In genomic region chr14:96166475-96167223, GRCh38 we compare ENCODE assay signal across 16 cellular contexts. TPM values are rescaled to one million over a fixed set of nuclear protein-coding genes. Genes with fewer than 3 reads are reported as not detected.
A peak's percentile ranks its signal among the peaks of the same experiment; 100 is the strongest.
DNase-seq lines count a peak whose midpoint lies in the region; ATAC-seq lines count a peak whose summit lies in the region.
"Had no signal": no experiment of that assay in that cellular context is flagged by ENCODE, and none has a peak within 500 bp of the region (broad histone marks: within the 10 kb centered on the region; RNA-seq: fewer than 3 reads in every experiment).

No MANE protein-coding gene starts in this region.

- peaks cover 6% of the 10 kb centered on the region for H3K27me3 Mint-ChIP-seq in activated naive CD8-positive, alpha-beta T cell treated with anti-CD3 and anti-CD28 coated beads, Interleukin-2, amount 50 U/mL, for 24 hours
- peaks cover 4% of the 10 kb centered on the region for H3K27me3 Mint-ChIP-seq in activated naive CD8-positive, alpha-beta T cell treated with anti-CD3 and anti-CD28 coated beads for 36 hours
- H3K27me3 Mint-ChIP-seq: CD4-positive, CD25-positive, alpha-beta regulatory T cell had no signal

- no peaks in the 10 kb centered on the region for H3K4me1 Mint-ChIP-seq in activated naive CD8-positive, alpha-beta T cell treated with anti-CD3 and anti-CD28 coated beads, Interleukin-2, amount 50 U/mL, for 24 hours
- no peaks in the 10 kb centered on the region for H3K4me1 Mint-ChIP-seq in activated naive CD8-positive, alpha-beta T cell treated with anti-CD3 and anti-CD28 coated beads for 36 hours
- H3K4me1 Mint-ChIP-seq: activated B cell treated with CpG ODN at 0.5 μM for 24 hours; CD4-positive, CD25-positive, alpha-beta regulatory T cell had no signal

- no peaks in the 10 kb centered on the region for H3K9me3 Mint-ChIP-seq in activated naive CD8-positive, alpha-beta T cell treated with anti-CD3 and anti-CD28 coated beads, Interleukin-2, amount 50 U/mL, for 24 hours
- H3K9me3 Mint-ChIP-seq in activated naive CD8-positive, alpha-beta T cell treated with anti-CD3 and anti-CD28 coated beads for 36 hours = no peaks in the 10 kb centered on the region
- H3K9me3 Mint-ChIP-seq: activated B cell treated with CpG ODN at 0.5 μM for 24 hours; T-helper 2 cell treated with Interferon-gamma antibody and Interleukin-4, amounts not matched to agents 5 μg/mL and 100 μg/mL, for 36 hours had no signal

- H3K27ac Mint-ChIP-seq in activated naive CD8-positive, alpha-beta T cell treated with anti-CD3 and anti-CD28 coated beads, Interleukin-2, amount 50 U/mL, for 24 hours = no peak overlapping the region
- H3K27ac Mint-ChIP-seq in activated naive CD8-positive, alpha-beta T cell treated with anti-CD3 and anti-CD28 coated beads for 36 hours = no peak overlapping the region
- H3K27ac Mint-ChIP-seq: activated B cell treated with CpG ODN at 0.5 μM for 24 hours; T-helper 2 cell treated with Interferon-gamma antibody and Interleukin-4, amounts not matched to agents 5 μg/mL and 100 μg/mL, for 36 hours had no signal

- peak; percentile 9 for ATAC-seq in activated naive CD8-positive, alpha-beta T cell treated with anti-CD3 and anti-CD28 coated beads, Interleukin-2, amount 50 U/mL, for 24 hours

- no peak for DNase-seq in activated naive CD8-positive, alpha-beta T cell treated with anti-CD3 and anti-CD28 coated beads, Interleukin-2, amount 50 U/mL, for 24 hours
- no peak for DNase-seq in activated naive CD8-positive, alpha-beta T cell treated with anti-CD3 and anti-CD28 coated beads for 36 hours
- peak; percentile 28 for DNase-seq in activated CD8-positive, alpha-beta memory T cell treated with anti-CD3 and anti-CD28 coated beads, Interleukin-2, amount 50 U/mL, for 48 hours
- peak; percentile 22 for DNase-seq in islet precursor cell
- peak; percentile 20 for DNase-seq in ureter (ENCODE audit: low spot score)
- DNase-seq in GDM1 (lab: John Stamatoyannopoulos, UW) = no peak
- no peak for DNase-seq in COLO668 (lab: John Stamatoyannopoulos, UW; ENCODE audit: unreplicated experiment)
- no peak for DNase-seq in KBM-7
- DNase-seq: activated B cell treated with CpG ODN at 0.5 μM for 24 hours; anterior cingulate cortex; CD4-positive, CD25-positive, alpha-beta regulatory T cell; cerebellar nuclear complex; NCI-H1930; NCI-H446 treated with DMSO at 0.1 percent for 48 hours; SIG-M5 had no signal

- H3K4me3 Mint-ChIP-seq in activated naive CD8-positive, alpha-beta T cell treated with anti-CD3 and anti-CD28 coated beads, Interleukin-2, amount 50 U/mL, for 24 hours = no peak overlapping the region
- H3K4me3 Mint-ChIP-seq in activated naive CD8-positive, alpha-beta T cell treated with anti-CD3 and anti-CD28 coated beads for 36 hours = no peak overlapping the region
- H3K4me3 Mint-ChIP-seq: activated B cell treated with CpG ODN at 0.5 μM for 24 hours; CD4-positive, CD25-positive, alpha-beta regulatory T cell; T-helper 2 cell treated with Interferon-gamma antibody and Interleukin-4, amounts not matched to agents 5 μg/mL and 100 μg/mL, for 36 hours had no signal

- in situ Hi-C loops in KBM-7 (cut with MboI; ENCODE audit: low pct_unique_long_range_greater_than_20kb, low sequenced_read_pairs) = no loop called here

- no peaks in the 10 kb centered on the region for H3K36me3 Mint-ChIP-seq in activated naive CD8-positive, alpha-beta T cell treated with anti-CD3 and anti-CD28 coated beads, Interleukin-2, amount 50 U/mL, for 24 hours (ENCODE audit: low read depth)
- no peaks in the 10 kb centered on the region for H3K36me3 Mint-ChIP-seq in activated naive CD8-positive, alpha-beta T cell treated with anti-CD3 and anti-CD28 coated beads for 36 hours
- H3K36me3 Mint-ChIP-seq: CD4-positive, CD25-positive, alpha-beta regulatory T cell had no signal

RNA-seq across cellular contexts. Expression of gene BDKRB2, which starts 38.0 kb away (rescaled TPM):
- not detected for total RNA-seq in activated naive CD8-positive, alpha-beta T cell treated with anti-CD3 and anti-CD28 coated beads for 36 hours
- 17.1 TPM for total RNA-seq in ureter
- total RNA-seq: activated B cell treated with CpG ODN at 0.5 μM for 24 hours; CD4-positive, CD25-positive, alpha-beta regulatory T cell had no signal

Comparison
In these comparisons a context has a peak if more than half of its experiments do, and no peak if none do; other contexts are left out.
1. DNase-seq: peak in activated CD8-positive, alpha-beta memory T cell treated with anti-CD3 and anti-CD28 coated beads, Interleukin-2, amount 50 U/mL, for 48 hours (single experiment), islet precursor cell (single experiment) and ureter (single experiment); none in activated naive CD8-positive, alpha-beta T cell treated with anti-CD3 and anti-CD28 coated beads, Interleukin-2, amount 50 U/mL, for 24 hours (single experiment), activated naive CD8-positive, alpha-beta T cell treated with anti-CD3 and anti-CD28 coated beads for 36 hours (single experiment), GDM1 (single experiment), COLO668 (single experiment) and KBM-7 (single experiment).
2. RNA of gene BDKRB2, which starts 38.0 kb away (total RNA-seq): 17.1 TPM in ureter (single experiment); not detected in activated naive CD8-positive, alpha-beta T cell treated with anti-CD3 and anti-CD28 coated beads for 36 hours; every median in the first group is over 10 times any median in the second.